Comparison of ENCODE assay signal across 18 cellular contexts in genomic region chr1:32728413-32729077, GRCh38. TPM values are rescaled to one million over a fixed set of nuclear protein-coding genes. Genes with fewer than 3 reads are reported as not detected.
"Had no signal": no experiment of that assay in that cellular context is flagged by ENCODE, and none has a peak within 500 bp of the region (broad histone marks: within the 10 kb centered on the region; RNA-seq: fewer than 3 reads in every experiment).

No MANE protein-coding gene starts in this region.

- H3K36me3 ChIP-seq: colonic mucosa, heart left ventricle, ovary, thoracic aorta, transverse colon had no signal

- H3K9me3 Mint-ChIP-seq: naive thymus-derived CD8-positive, alpha-beta T cell; neural crest cell; stimulated activated memory B cell treated with anti-CD40 and anti-IgM and Interleukin-4, amounts not matched to agents 10 μg/mL and 1 μg/mL and 100 μg/mL, for 72 hours; stimulated activated naive CD8-positive, alpha-beta T cell treated with anti-CD3 and anti-CD28 coated beads, Interleukin-15, Interleukin-2, amounts not matched to agents 100 ng/mL and 50 ng/mL, for 24 hours had no signal

- ATAC-seq: foreskin keratinocyte; heart left ventricle; left ventricle myocardium superior; mucosa of descending colon; naive thymus-derived CD8-positive, alpha-beta T cell; right cardiac atrium; stimulated activated memory B cell treated with anti-CD40 and anti-IgM and Interleukin-4, amounts not matched to agents 10 μg/mL and 1 μg/mL and 100 μg/mL, for 72 hours had no signal

- DNase-seq: colonic mucosa; dermis blood vessel endothelial cell; foreskin keratinocyte; heart left ventricle; hippocampal formation; left colon; left ventricle myocardium superior; mucosa of descending colon; naive thymus-derived CD8-positive, alpha-beta T cell; ovary; stimulated activated CD4-positive, alpha-beta T cell treated with anti-CD3 and anti-CD28 coated beads, Interleukin-4, amount 100 ng/mL, for 1 hour; transverse colon had no signal

- H3K27ac Mint-ChIP-seq: naive thymus-derived CD8-positive, alpha-beta T cell; stimulated activated memory B cell treated with anti-CD40 and anti-IgM and Interleukin-4, amounts not matched to agents 10 μg/mL and 1 μg/mL and 100 μg/mL, for 72 hours; stimulated activated naive CD8-positive, alpha-beta T cell treated with anti-CD3 and anti-CD28 coated beads, Interleukin-15, Interleukin-2, amounts not matched to agents 100 ng/mL and 50 ng/mL, for 24 hours had no signal

- H3K36me3 Mint-ChIP-seq: naive thymus-derived CD8-positive, alpha-beta T cell; stimulated activated memory B cell treated with anti-CD40 and anti-IgM and Interleukin-4, amounts not matched to agents 10 μg/mL and 1 μg/mL and 100 μg/mL, for 72 hours had no signal

- H3K9me3 ChIP-seq: colonic mucosa, heart left ventricle, mucosa of descending colon, ovary, thoracic aorta, transverse colon had no signal

- H3K27me3 ChIP-seq: colonic mucosa, foreskin keratinocyte, heart left ventricle, ovary, transverse colon had no signal

- H3K27ac ChIP-seq: colonic mucosa, foreskin keratinocyte, heart left ventricle, ovary, thoracic aorta, transverse colon had no signal

- H3K4me3 ChIP-seq: colonic mucosa, heart left ventricle, lung, mucosa of descending colon, ovary, thoracic aorta, transverse colon had no signal

- H3K4me3 Mint-ChIP-seq: naive thymus-derived CD8-positive, alpha-beta T cell; neural crest cell; stimulated activated memory B cell treated with anti-CD40 and anti-IgM and Interleukin-4, amounts not matched to agents 10 μg/mL and 1 μg/mL and 100 μg/mL, for 72 hours; stimulated activated naive CD8-positive, alpha-beta T cell treated with anti-CD3 and anti-CD28 coated beads, Interleukin-15, Interleukin-2, amounts not matched to agents 100 ng/mL and 50 ng/mL, for 24 hours had no signal

RNA-seq across cellular contexts. Expression of gene SYNC, which starts 26.0 kb away (rescaled TPM):
- total RNA-seq: naive thymus-derived CD8-positive, alpha-beta T cell had no signal
- polyA plus RNA-seq: naive thymus-derived CD8-positive, alpha-beta T cell had no signal
